ENCODE assay signal across 1 cellular context in the genomic region with DNA sequence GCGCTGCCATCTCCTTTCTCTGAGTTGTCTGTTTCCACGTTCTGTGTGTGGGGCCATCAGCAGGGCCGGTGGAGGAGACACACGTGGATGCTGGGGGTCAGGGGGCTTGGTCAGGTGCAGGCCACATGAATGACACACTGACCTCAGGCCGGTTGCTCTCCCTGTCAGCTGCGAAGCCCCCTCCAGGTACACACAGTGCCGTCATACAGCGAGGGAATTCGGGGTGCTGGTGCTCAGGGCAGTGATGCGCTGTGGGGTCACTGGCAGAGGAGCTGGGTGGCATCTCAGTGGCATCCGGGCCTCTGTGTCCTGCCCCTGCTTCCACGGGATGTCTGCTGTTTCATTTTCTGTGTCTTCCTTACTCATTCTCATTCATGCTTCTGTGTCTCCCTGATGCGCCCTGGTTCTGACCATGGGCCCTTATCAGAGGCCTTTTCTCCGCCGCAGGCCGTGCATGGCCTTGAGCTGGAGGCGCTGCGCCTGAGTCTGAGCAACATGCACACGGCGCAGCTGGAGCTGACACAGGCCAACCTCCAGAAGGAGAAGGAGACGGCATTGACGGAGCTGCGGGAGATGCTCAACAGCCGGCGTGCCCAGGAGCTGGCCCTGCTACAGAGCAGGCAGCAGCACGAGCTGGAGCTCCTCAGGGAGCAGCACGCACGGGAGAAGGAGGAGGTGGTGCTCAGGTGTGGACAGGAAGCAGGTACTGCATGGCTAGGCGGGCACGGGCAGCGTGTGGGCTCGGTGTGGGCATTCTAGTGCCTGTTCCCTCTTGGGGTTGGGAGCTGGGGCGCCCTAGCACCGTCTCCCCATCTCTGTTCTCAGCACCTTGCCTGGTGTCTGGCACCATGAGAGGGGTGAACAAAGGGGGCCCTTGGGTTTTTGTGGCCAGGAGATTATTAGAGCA.
TF ChIP-seq lines count a peak whose summit lies in the region.

No MANE protein-coding gene starts in this region.

TF ChIP-seq in IMR-90, 13 proteins besides CTCF, POLR2A, EP300 and RAD21:
- TF ChIP-seq ELK1 (IDR thresholded peaks at IDR 0.05; ENCODE audit: borderline replicate concordance, low read depth, low read length) (no peak), BHLHE40 (IDR thresholded peaks at IDR 0.05; ENCODE audit: low read depth, low read length) (no peak), RFX5 (IDR thresholded peaks at IDR 0.05; ENCODE audit: low read depth, low read length) (no peak), MXI1 (IDR thresholded peaks at IDR 0.05; ENCODE audit: borderline replicate concordance, low read depth, low read length) (no peak), CEBPB (IDR thresholded peaks at IDR 0.05; ENCODE audit: low read depth, low read length) (no peak), CHD1 (IDR thresholded peaks at IDR 0.05; ENCODE audit: low read depth, low read length) (no peak), RCOR1 (IDR thresholded peaks at IDR 0.05; ENCODE audit: insufficient replicate concordance, low read length) (no peak), NFE2L2 (IDR thresholded peaks at IDR 0.05; ENCODE audit: low read depth, low read length) (no peak), SMC3 (IDR thresholded peaks at IDR 0.05; ENCODE audit: low read depth, low read length) (no peak), MAFK (IDR thresholded peaks at IDR 0.05; ENCODE audit: low read depth, low read length) (no peak), FOS (IDR thresholded peaks at IDR 0.05; ENCODE audit: low read depth, low read length) (no peak)
- TF ChIP-seq, protein P1, sequence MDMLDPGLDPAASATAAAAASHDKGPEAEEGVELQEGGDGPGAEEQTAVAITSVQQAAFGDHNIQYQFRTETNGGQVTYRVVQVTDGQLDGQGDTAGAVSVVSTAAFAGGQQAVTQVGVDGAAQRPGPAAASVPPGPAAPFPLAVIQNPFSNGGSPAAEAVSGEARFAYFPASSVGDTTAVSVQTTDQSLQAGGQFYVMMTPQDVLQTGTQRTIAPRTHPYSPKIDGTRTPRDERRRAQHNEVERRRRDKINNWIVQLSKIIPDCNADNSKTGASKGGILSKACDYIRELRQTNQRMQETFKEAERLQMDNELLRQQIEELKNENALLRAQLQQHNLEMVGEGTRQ (IDR thresholded peaks at IDR 0.05; ENCODE audit: low read depth, low read length), result no peak
